18 cellular contexts compared by ENCODE assay signal in genomic region chr14:102825307-102826095, GRCh38. TPM values are rescaled to one million over a fixed set of nuclear protein-coding genes. Genes with fewer than 3 reads are reported as not detected.
DNase-seq lines count a peak whose midpoint lies in the region; ATAC-seq and TF ChIP-seq lines count a peak whose summit lies in the region.
"Had no signal": no experiment of that assay in that cellular context is flagged by ENCODE, and none has a peak within 500 bp of the region (broad histone marks: within the 10 kb centered on the region; RNA-seq: fewer than 3 reads in every experiment).

No MANE protein-coding gene starts in this region.

- H3K79me2 ChIP-seq in H9 (ENCODE audit: insufficient read depth, low read length): peaks cover 2% of the 10 kb centered on the region; the same call in 1 of the 2 replicates

- H3K27me3 ChIP-seq in H9 (ENCODE audit: insufficient read depth, low read length) (no peaks in the 10 kb centered on the region), neuronal stem cell (ENCODE audit: control insufficient read depth in 3 of 3, insufficient read depth in 3 of 3, low read depth in 1 of 3, low read length in 3 of 3) (no peaks in the 10 kb centered on the region)
- H3K27me3 ChIP-seq: dorsolateral prefrontal cortex, heart right ventricle, MG63, pancreas had no signal

- no peak overlapping the region for H4K5ac ChIP-seq in H9 (ENCODE audit: insufficient read length, low read depth, low read length)

- H3K4me3 ChIP-seq in neuronal stem cell (ENCODE audit: low read length in 2 of 2): no peak overlapping the region
- H3K4me3 ChIP-seq: dorsolateral prefrontal cortex, heart right ventricle, MG63, pancreas had no signal

- H3K27me3 Mint-ChIP-seq in activated CD4-positive, alpha-beta T cell treated with anti-CD3 and anti-CD28 coated beads, Interleukin-2, amount 10 ng/mL, durations not matched to agents 24 days and 14 days: no peaks in the 10 kb centered on the region
- no peaks in the 10 kb centered on the region for H3K27me3 Mint-ChIP-seq in H9 (ENCODE audit: low read depth)
- no peaks in the 10 kb centered on the region for H3K27me3 Mint-ChIP-seq in central memory CD8-positive, alpha-beta T cell

- no peak for ATAC-seq in central memory CD8-positive, alpha-beta T cell (replicated peaks; ENCODE audit: extremely low read depth, poor library complexity, severe bottlenecking)
- ATAC-seq in GM21576 (IDR thresholded peaks at IDR 0.05; ENCODE audit: unreplicated experiment): no peak

- H3K27ac ChIP-seq in H9 (ENCODE audit: insufficient read length, low read depth, low read length): no peak overlapping the region
- H3K27ac ChIP-seq in neuronal stem cell (replicated peaks; ENCODE audit: low read length): no peak overlapping the region
- H3K27ac ChIP-seq: C4-2B, heart right ventricle, pancreas had no signal

- intact Hi-C loops in activated CD4-positive, alpha-beta T cell treated with anti-CD3 and anti-CD28 coated beads, Interleukin-2, amount 10 ng/mL, durations not matched to agents 24 days and 14 days (cut with micrococcal nuclease): loop anchor here (10.0 kb wide), 1 partner anchor 1001 kb away; no protein-coding TSS in a partner anchor

- no peak overlapping the region for H4K8ac ChIP-seq in H9 (replicated peaks; ENCODE audit: insufficient read length, low read depth, low read length)
- H4K8ac ChIP-seq in neuronal stem cell (ENCODE audit: low read depth, low read length): no peak overlapping the region

- no peaks in the 10 kb centered on the region for H3K23me2 ChIP-seq in H9 (ENCODE audit: insufficient read length, low read depth, low read length, poor library complexity, severe bottlenecking)

- no peak overlapping the region for H2BK12ac ChIP-seq in H9 (ENCODE audit: insufficient read length, low read depth, low read length)
- H2BK12ac ChIP-seq in neuronal stem cell (ENCODE audit: low read length): no peak overlapping the region

- H3K4me2 ChIP-seq in H9 (ENCODE audit: insufficient read depth, insufficient read length, low read length): no peak overlapping the region
- no peak overlapping the region for H3K4me2 ChIP-seq in neuronal stem cell (ENCODE audit: insufficient read depth, low read length, poor library complexity, severe bottlenecking)

- no peaks in the 10 kb centered on the region for H3K9me3 Mint-ChIP-seq in activated CD4-positive, alpha-beta T cell treated with anti-CD3 and anti-CD28 coated beads, Interleukin-2, amount 10 ng/mL, durations not matched to agents 24 days and 14 days
- H3K9me3 Mint-ChIP-seq in H9: no peaks in the 10 kb centered on the region
- no peaks in the 10 kb centered on the region for H3K9me3 Mint-ChIP-seq in central memory CD8-positive, alpha-beta T cell
- H3K9me3 Mint-ChIP-seq: HFFc6 had no signal

- H3K4ac ChIP-seq in H9 (ENCODE audit: low read depth, low read length) (no peak overlapping the region), neuronal stem cell (ENCODE audit: low read length) (peak overlapping the region; percentile 41)

- no peak overlapping the region for H2BK120ac ChIP-seq in H9 (ENCODE audit: low read depth, low read length, poor library complexity, severe bottlenecking)
- no peak overlapping the region for H2BK120ac ChIP-seq in neuronal stem cell (ENCODE audit: low read depth, low read length)

- H3K36me3 ChIP-seq in neuronal stem cell (replicated peaks in 1 of 2; ENCODE audit: control insufficient read depth in 2 of 2, insufficient read depth in 2 of 2, low read length in 2 of 2): no peaks in the 10 kb centered on the region
- H3K36me3 ChIP-seq: MG63, pancreas had no signal

- H3K4me3 Mint-ChIP-seq in activated CD4-positive, alpha-beta T cell treated with anti-CD3 and anti-CD28 coated beads, Interleukin-2, amount 10 ng/mL, durations not matched to agents 24 days and 14 days: no peak overlapping the region
- no peak overlapping the region for H3K4me3 Mint-ChIP-seq in H9
- peak overlapping the region; percentile 25 for H3K4me3 Mint-ChIP-seq in central memory CD8-positive, alpha-beta T cell
- H3K4me3 Mint-ChIP-seq: HFFc6 had no signal

- WGBS in H9 (ENCODE audit: extremely low coverage, insufficient read length, low lambda C conversion rate): no CpG with 5 or more reads among the region's 22 CpGs
- WGBS in neuronal stem cell (ENCODE audit: extremely low coverage in 2 of 2, insufficient read length in 2 of 2, insufficient replicate concordance in 1 of 2), 2 donors: no CpG with 5 or more reads among the region's 22 CpGs

- H2AFZ ChIP-seq in H9 (ENCODE audit: low read length): no peak overlapping the region
- no peak overlapping the region for H2AFZ ChIP-seq in neuronal stem cell (ENCODE audit: low read length)

- H3K9me3 ChIP-seq in H9 (ENCODE audit: control insufficient read depth, low read depth, low read length): no peaks in the 10 kb centered on the region
- H3K9me3 ChIP-seq in neuronal stem cell (replicated peaks in 1 of 2; ENCODE audit: control insufficient read depth in 2 of 2, insufficient read depth in 1 of 2, low read depth in 1 of 2, low read length in 2 of 2): peaks cover 0 to 2% of the 10 kb centered on the region in 2 donors
- H3K9me3 ChIP-seq: heart right ventricle, MG63, pancreas had no signal

- peak overlapping the region; percentile 81 for H3K27ac Mint-ChIP-seq in activated CD4-positive, alpha-beta T cell treated with anti-CD3 and anti-CD28 coated beads, Interleukin-2, amount 10 ng/mL, durations not matched to agents 24 days and 14 days
- H3K27ac Mint-ChIP-seq in H9: peak overlapping the region in 2 of 3 experiments; percentile 26 to 38; a peak in 2 of 7 replicates
- H3K27ac Mint-ChIP-seq in central memory CD8-positive, alpha-beta T cell (ENCODE audit: low read depth): no peak overlapping the region

- H3K18ac ChIP-seq in H9 (ENCODE audit: insufficient read length, low read depth, low read length): no peak overlapping the region
- peak overlapping the region; percentile 63 for H3K18ac ChIP-seq in neuronal stem cell (ENCODE audit: low read length)

- H3K4me1 ChIP-seq in H9 (ENCODE audit: insufficient read depth, low read length) (peaks cover 7% of the 10 kb centered on the region; the same call in 1 of the 2 replicates), neuronal stem cell (ENCODE audit: control insufficient read depth in 2 of 2, insufficient read depth in 1 of 2, low read depth in 1 of 2, low read length in 2 of 2) (peaks cover 8 to 53% of the 10 kb centered on the region in 2 donors)
- H3K4me1 ChIP-seq: pancreas had no signal

- H2AK5ac ChIP-seq in H9 (ENCODE audit: insufficient read length, low read length): no peak overlapping the region
- peak overlapping the region; percentile 49 for H2AK5ac ChIP-seq in neuronal stem cell (ENCODE audit: low read depth, low read length)

- H3T11ph ChIP-seq in H9 (ENCODE audit: low read length): no peak overlapping the region

- no peaks in the 10 kb centered on the region for H3K79me1 ChIP-seq in H9 (ENCODE audit: insufficient read depth, low read depth, low read length, poor library complexity, severe bottlenecking)
- H3K79me1 ChIP-seq in neuronal stem cell (ENCODE audit: low read depth, low read length): no peaks in the 10 kb centered on the region

- H3K9ac ChIP-seq in H9 (ENCODE audit: extremely low read depth, insufficient read length, low read length): no peak overlapping the region
- no peak overlapping the region for H3K9ac ChIP-seq in neuronal stem cell (ENCODE audit: low read depth, low read length, poor library complexity)

- H2BK5ac ChIP-seq in H9 (ENCODE audit: insufficient read length, low read length): no peak overlapping the region
- no peak overlapping the region for H2BK5ac ChIP-seq in neuronal stem cell (ENCODE audit: low read length)

- H4K91ac ChIP-seq in H9 (ENCODE audit: insufficient read length, low read depth, low read length): no peak overlapping the region
- no peak overlapping the region for H4K91ac ChIP-seq in neuronal stem cell (ENCODE audit: low read depth, low read length, poor library complexity)

- no peak for DNase-seq in activated CD4-positive, alpha-beta T cell treated with anti-CD3 and anti-CD28 coated beads, Interleukin-2, amount 10 ng/mL, durations not matched to agents 24 days and 14 days
- DNase-seq in activated CD4-positive, alpha-beta T cell treated with anti-CD3 and anti-CD28 coated beads, Interleukin-2, amount 50 U/mL, for 48 hours: no peak
- DNase-seq in H9 (no peak), neuronal stem cell (ENCODE audit: low spot score) (no peak), amniotic stem cell (lab: John Stamatoyannopoulos, UW) (no peak)
- no peak for DNase-seq in central memory CD8-positive, alpha-beta T cell (ENCODE audit: low spot score in 2 of 2)
- DNase-seq in stimulated activated CD4-positive, alpha-beta T cell treated with anti-CD3 and anti-CD28 coated beads, Interleukin-4, amount 100 ng/mL, for 1 hour: no peak
- DNase-seq: activated naive CD4-positive, alpha-beta T cell treated with anti-CD3 and anti-CD28 coated beads, Interleukin-2, amount 50 U/mL, for 16 hours; islet precursor cell; NCI-H1694 treated with DMSO at 0.1 percent for 48 hours; pancreas; stimulated activated naive CD4-positive, alpha-beta T cell had no signal

- H2BK20ac ChIP-seq in H9 (ENCODE audit: low read depth, low read length, poor library complexity, severe bottlenecking): no peak overlapping the region

- H2BK15ac ChIP-seq in H9 (ENCODE audit: low read depth, low read length) (no peak overlapping the region), neuronal stem cell (ENCODE audit: low read length) (no peak overlapping the region)

- no peak overlapping the region for H3K23ac ChIP-seq in H9 (ENCODE audit: insufficient read length, low read depth, low read length)
- H3K23ac ChIP-seq in neuronal stem cell (ENCODE audit: low read depth, low read length, poor library complexity): peak overlapping the region; percentile 13

- no peak overlapping the region for H3K56ac ChIP-seq in H9 (ENCODE audit: insufficient read length, low read depth, low read length)

- peaks cover 26% of the 10 kb centered on the region for H3K36me3 Mint-ChIP-seq in activated CD4-positive, alpha-beta T cell treated with anti-CD3 and anti-CD28 coated beads, Interleukin-2, amount 10 ng/mL, durations not matched to agents 24 days and 14 days (ENCODE audit: low read depth)
- H3K36me3 Mint-ChIP-seq in H9 (ENCODE audit: insufficient read depth in 1 of 3, low read depth in 3 of 3): no peaks in the 10 kb centered on the region
- H3K36me3 Mint-ChIP-seq in central memory CD8-positive, alpha-beta T cell (ENCODE audit: insufficient read depth): peaks cover 8% of the 10 kb centered on the region

- peaks cover 63% of the 10 kb centered on the region for H3K4me1 Mint-ChIP-seq in activated CD4-positive, alpha-beta T cell treated with anti-CD3 and anti-CD28 coated beads, Interleukin-2, amount 10 ng/mL, durations not matched to agents 24 days and 14 days
- peaks cover 47 to 54% of the 10 kb centered on the region in 2 experiments for H3K4me1 Mint-ChIP-seq in H9
- H3K4me1 Mint-ChIP-seq in central memory CD8-positive, alpha-beta T cell: peaks cover 60% of the 10 kb centered on the region

- H3K14ac ChIP-seq in H9 (ENCODE audit: insufficient read depth, low read length): no peak overlapping the region; the same call in 1 of the 2 replicates
- H3K14ac ChIP-seq in neuronal stem cell (ENCODE audit: low read length): peak overlapping the region; percentile 22

- TF ChIP-seq CTCF in H9 (conservative IDR thresholded peaks at IDR 0.05): no peak

- H4K20me1 ChIP-seq in H9 (ENCODE audit: control insufficient read depth, insufficient read depth, insufficient read length): no peaks in the 10 kb centered on the region

RNA-seq across cellular contexts. Expression of gene TRAF3, which starts 48.3 kb away (rescaled TPM):
- total RNA-seq in activated CD4-positive, alpha-beta T cell treated with anti-CD3 and anti-CD28 coated beads, Interleukin-2, amount 10 ng/mL, durations not matched to agents 24 days and 14 days: 64.6 and 68.8 TPM in 2 replicates
- total RNA-seq in H9 (2021): 9.6 TPM in 2 replicates
- polyA plus RNA-seq in neuronal stem cell (2013, experiment 1 of 2): 16.4 TPM
- polyA plus RNA-seq in neuronal stem cell (2013, experiment 2 of 2): 16.2 TPM
